Comparison of ENCODE assay signal across 18 cellular contexts in genomic region chr19:5078179-5078578, GRCh38.
A peak's percentile ranks its signal among the peaks of the same experiment; 100 is the strongest.
DNase-seq lines count a peak whose midpoint lies in the region; ATAC-seq, FAIRE-seq and TF ChIP-seq lines count a peak whose summit lies in the region.
"Had no signal": no experiment of that assay in that cellular context is flagged by ENCODE, and none has a peak within 500 bp of the region (broad histone marks: within the 10 kb centered on the region; RNA-seq: fewer than 3 reads in every experiment).

No MANE protein-coding gene starts in this region.

- no peak overlapping the region for H3K27ac ChIP-seq in GM23338 (ENCODE audit: low read depth)
- no peak overlapping the region for H3K27ac ChIP-seq in pancreas
- no peak overlapping the region for H3K27ac ChIP-seq in adrenal gland
- H3K27ac ChIP-seq: cardiac muscle cell, ovary had no signal

- no peaks in the 10 kb centered on the region for H3K9me3 Mint-ChIP-seq in GM23338
- H3K9me3 Mint-ChIP-seq in effector memory CD8-positive, alpha-beta T cell = no peaks in the 10 kb centered on the region
- H3K9me3 Mint-ChIP-seq: activated CD4-positive, alpha-beta T cell treated with anti-CD3 and anti-CD28 coated beads, Interleukin-2, amount 10 ng/mL, durations not matched to agents 7 days and 5 days; IgD-negative memory B cell; T-helper 2 cell treated with Interferon-gamma antibody and Interleukin-4, amounts not matched to agents 5 μg/mL and 100 μg/mL, for 36 hours had no signal

- no peak overlapping the region for H2AFZ ChIP-seq in GM23338

- H3K27me3 ChIP-seq in GM23338 (ENCODE audit: insufficient read depth) (no peaks in the 10 kb centered on the region), pancreas (no peaks in the 10 kb centered on the region), adrenal gland (no peaks in the 10 kb centered on the region)
- H3K27me3 ChIP-seq: cardiac muscle cell, ovary had no signal

- H3K4me3 ChIP-seq in GM23338 = no peak overlapping the region
- H3K4me3 ChIP-seq in pancreas = no peak overlapping the region
- H3K4me3 ChIP-seq in adrenal gland = no peak overlapping the region
- H3K4me3 ChIP-seq: cardiac muscle cell, ovary, skin epidermis had no signal

- no peaks in the 10 kb centered on the region for H3K9me2 ChIP-seq in GM23338 (ENCODE audit: insufficient read depth)

- no peaks in the 10 kb centered on the region for H3K79me2 ChIP-seq in GM23338 (replicated peaks; ENCODE audit: insufficient read depth)

- no peak overlapping the region for H3K4me3 Mint-ChIP-seq in GM23338
- H3K4me3 Mint-ChIP-seq in effector memory CD8-positive, alpha-beta T cell = peak overlapping the region; percentile 31 to 46
- H3K4me3 Mint-ChIP-seq: activated CD4-positive, alpha-beta T cell treated with anti-CD3 and anti-CD28 coated beads, Interleukin-2, amount 10 ng/mL, durations not matched to agents 7 days and 5 days; IgD-negative memory B cell; T-helper 2 cell treated with Interferon-gamma antibody and Interleukin-4, amounts not matched to agents 5 μg/mL and 100 μg/mL, for 36 hours had no signal

- H3K36me3 ChIP-seq in GM23338 (ENCODE audit: insufficient read depth) = no peaks in the 10 kb centered on the region
- peaks cover 0 to 14% (median 0%) of the 10 kb centered on the region in 3 donors for H3K36me3 ChIP-seq in pancreas
- H3K36me3 ChIP-seq in adrenal gland (replicated peaks in 1 of 2) = peaks cover 0 to 71% of the 10 kb centered on the region in 2 donors
- H3K36me3 ChIP-seq: ovary had no signal

- H4K20me1 ChIP-seq in GM23338 (replicated peaks; ENCODE audit: insufficient read depth) = peaks cover 10% of the 10 kb centered on the region; the same call in 1 of the 2 replicates

- ATAC-seq in GM23338 = no peak
- peak; percentile 77 for ATAC-seq in effector memory CD8-positive, alpha-beta T cell (replicated peaks)
- peak in 3 of 4 donors; percentile 28 to 42 (median 40) for ATAC-seq in pancreas

- no peak for DNase-seq in GM23338 (ENCODE audit: low spot score)
- DNase-seq in T follicular helper cell (ENCODE audit: low read depth) = peak; percentile 4
- DNase-seq in effector memory CD8-positive, alpha-beta T cell = peak; percentile 22 to 54 (median 30)
- no peak for DNase-seq in pancreas
- DNase-seq in activated CD4-positive, alpha-beta T cell treated with anti-CD3 and anti-CD28 coated beads for 1 hour = no peak
- no peak for DNase-seq in amniotic stem cell (lab: John Stamatoyannopoulos, UW)
- no peak for DNase-seq in adrenal gland
- DNase-seq: activated CD4-positive, alpha-beta T cell treated with anti-CD3 and anti-CD28 coated beads, Interleukin-2, amount 10 ng/mL, durations not matched to agents 7 days and 5 days; activated T-cell treated with anti-CD3 and anti-CD28 coated beads, Interleukin-2, amount 50 U/mL, for 48 hours; DND-41; NCI-H1048; NCI-H2171; ovary; trophoblast cell had no signal

- H3K4me1 Mint-ChIP-seq in GM23338 = peaks cover 18% of the 10 kb centered on the region
- H3K4me1 Mint-ChIP-seq in effector memory CD8-positive, alpha-beta T cell (ENCODE audit: low read depth in 2 of 2) = peaks cover 36 to 43% of the 10 kb centered on the region in 2 donors

- H3K36me3 Mint-ChIP-seq in GM23338 (ENCODE audit: low read depth) = peaks cover 4% of the 10 kb centered on the region; the same call in 1 of the 3 replicates
- H3K36me3 Mint-ChIP-seq in effector memory CD8-positive, alpha-beta T cell (ENCODE audit: insufficient read depth) = peaks cover 31% of the 10 kb centered on the region

- WGBS in pancreas, 2 donors = 66 to 77% methylated on average over 17 of the region's 17 CpGs
- WGBS in adrenal gland, 4 donors = 85 to 100% (median 91%) methylated on average over 8 to 17 of the region's 17 CpGs

- H3K27ac Mint-ChIP-seq in GM23338 = peak overlapping the region; percentile 62; the same call in 1 of the 2 replicates
- H3K27ac Mint-ChIP-seq in effector memory CD8-positive, alpha-beta T cell = peak overlapping the region; percentile 82
- H3K27ac Mint-ChIP-seq: activated CD4-positive, alpha-beta T cell treated with anti-CD3 and anti-CD28 coated beads, Interleukin-2, amount 10 ng/mL, durations not matched to agents 7 days and 5 days; IgD-negative memory B cell; T-helper 2 cell treated with Interferon-gamma antibody and Interleukin-4, amounts not matched to agents 5 μg/mL and 100 μg/mL, for 36 hours had no signal

- peaks cover 9% of the 10 kb centered on the region; the same call in 1 of the 2 replicates for H3F3A ChIP-seq in GM23338 (replicated peaks; ENCODE audit: low read depth)

- H3K9me3 ChIP-seq in pancreas (no peaks in the 10 kb centered on the region), adrenal gland (replicated peaks in 1 of 3) (no peaks in the 10 kb centered on the region)
- H3K9me3 ChIP-seq: ovary had no signal

- H3K27me3 Mint-ChIP-seq in GM23338 (ENCODE audit: insufficient read depth, low read depth, poor library complexity) = peaks cover 8% of the 10 kb centered on the region
- H3K27me3 Mint-ChIP-seq in effector memory CD8-positive, alpha-beta T cell = no peaks in the 10 kb centered on the region
- H3K27me3 Mint-ChIP-seq: activated CD4-positive, alpha-beta T cell treated with anti-CD3 and anti-CD28 coated beads, Interleukin-2, amount 10 ng/mL, durations not matched to agents 7 days and 5 days; IgD-negative memory B cell had no signal

- TF ChIP-seq CTCF in GM23338 (conservative IDR thresholded peaks at IDR 0.05; ENCODE audit: low read depth in 2 of 2) = no peak
- TF ChIP-seq CTCF in pancreas (IDR thresholded peaks at IDR 0.05) = no peak
- TF ChIP-seq CTCF in adrenal gland (IDR thresholded peaks at IDR 0.05) = no peak

- H3K4me2 ChIP-seq in GM23338 = no peak overlapping the region

- TF ChIP-seq POLR2A in adrenal gland (IDR thresholded peaks at IDR 0.05) = no peak

- intact Hi-C loops in pancreas (cut with DNase I) (no loop called here), adrenal gland (cut with DNase I) (no loop called here)

- no peak for FAIRE-seq in pancreas (lab: Jason Lieb, UNC)

- H3K4me1 ChIP-seq in GM23338 (ENCODE audit: insufficient read depth) = peaks cover 15% of the 10 kb centered on the region
- H3K4me1 ChIP-seq in pancreas = no peaks in the 10 kb centered on the region
- peaks cover 0 to 8% of the 10 kb centered on the region in 2 donors for H3K4me1 ChIP-seq in adrenal gland (replicated peaks in 1 of 2)

TF ChIP-seq in GM23338, 12 proteins besides CTCF, POLR2A, EP300 and RAD21 (continues in another document):
- TF ChIP-seq REST (IDR thresholded peaks at IDR 0.05; ENCODE audit: unreplicated experiment) = no peak
- no peak for TF ChIP-seq ETS1 (IDR thresholded peaks at IDR 0.05)
- no peak for TF ChIP-seq EZH2phosphoT487 (IDR thresholded peaks at IDR 0.05; ENCODE audit: unreplicated experiment)
- TF ChIP-seq JUNB (IDR thresholded peaks at IDR 0.05; ENCODE audit: unreplicated experiment) = no peak
- TF ChIP-seq ZNF114 (CRISPR knock-in tag; IDR thresholded peaks at IDR 0.05) = no peak
- TF ChIP-seq NANOG (IDR thresholded peaks at IDR 0.05; ENCODE audit: borderline replicate concordance) = no peak
- no peak for TF ChIP-seq CREB1 (CRISPR knock-in tag; IDR thresholded peaks at IDR 0.05; ENCODE audit: low read depth)

Comparison
In these comparisons a context has a peak if more than half of its experiments do, and no peak if none do; other contexts are left out.
1. DNase-seq: peak in T follicular helper cell (single experiment) and effector memory CD8-positive, alpha-beta T cell (3 of 3); none in GM23338 (single experiment), pancreas (0 of 6), activated CD4-positive, alpha-beta T cell treated with anti-CD3 and anti-CD28 coated beads for 1 hour (single experiment), amniotic stem cell (single experiment) and adrenal gland (0 of 7).